ENCODE assay signal across 1 cellular context in genomic region chr2:74834806-74835755, GRCh38.
TF ChIP-seq lines count a peak whose summit lies in the region.

No MANE protein-coding gene starts in this region.

TF ChIP-seq in HepG2, 621 proteins besides CTCF, POLR2A, EP300 and RAD21 (continued from another document and continues in another):
- no peak; the same call in 1 of the 2 replicates for TF ChIP-seq ZBTB38 (CRISPR knock-in tag; IDR thresholded peaks at IDR 0.05)
- no peak for TF ChIP-seq ZNF460 (CRISPR knock-in tag; IDR thresholded peaks at IDR 0.05; ENCODE audit: borderline replicate concordance)
- no peak for TF ChIP-seq GATA4 (IDR thresholded peaks at IDR 0.05; ENCODE audit: borderline replicate concordance, low read depth)
- no peak for TF ChIP-seq CREB3 (CRISPR knock-in tag; IDR thresholded peaks at IDR 0.05)
- no peak; the same call in 1 of the 2 replicates for TF ChIP-seq ZNF800 (CRISPR knock-in tag; IDR thresholded peaks at IDR 0.05)
- TF ChIP-seq SRF (IDR thresholded peaks at IDR 0.05; ENCODE audit: low read depth, low read length): no peak
- TF ChIP-seq BCL3 (CRISPR knock-in tag; IDR thresholded peaks at IDR 0.05): peak; percentile 83; the same call in 1 of the 2 replicates
- 0 out of 2 replicates have a peak, but pooled peaks have one; percentile 14 for TF ChIP-seq ZNF576 (CRISPR knock-in tag; IDR thresholded peaks at IDR 0.05)
- TF ChIP-seq ELK4 (CRISPR knock-in tag; IDR thresholded peaks at IDR 0.05; ENCODE audit: borderline replicate concordance): peak; percentile 51; the same call in 1 of the 2 replicates
- no peak for TF ChIP-seq KLF12 (CRISPR knock-in tag; IDR thresholded peaks at IDR 0.05; ENCODE audit: borderline replicate concordance)
- TF ChIP-seq ATAD3A (CRISPR knock-in tag; IDR thresholded peaks at IDR 0.05): no peak
- peak; percentile 95 for TF ChIP-seq KDM5B (CRISPR knock-in tag; IDR thresholded peaks at IDR 0.05; ENCODE audit: borderline replicate concordance)
- TF ChIP-seq ZBTB3 (CRISPR knock-in tag; IDR thresholded peaks at IDR 0.05; ENCODE audit: borderline replicate concordance, low read depth): no peak
- TF ChIP-seq ZNF616 (CRISPR knock-in tag; IDR thresholded peaks at IDR 0.05; ENCODE audit: low read depth): no peak
- TF ChIP-seq SMAD3 (CRISPR knock-in tag; IDR thresholded peaks at IDR 0.05): no peak
- no peak for TF ChIP-seq HMGA1 (CRISPR knock-in tag; conservative IDR thresholded peaks at IDR 0.05)
- no peak for TF ChIP-seq KDM6A (CRISPR knock-in tag; IDR thresholded peaks at IDR 0.05; ENCODE audit: low read depth)
- no peak for TF ChIP-seq ZNF263 (CRISPR knock-in tag; IDR thresholded peaks at IDR 0.05)
- TF ChIP-seq MTF1 (CRISPR knock-in tag; IDR thresholded peaks at IDR 0.05): 0 out of 2 replicates have a peak, but pooled peaks have one; percentile 38
- no peak for TF ChIP-seq TBP (CRISPR knock-in tag; IDR thresholded peaks at IDR 0.05)
- TF ChIP-seq ZNF816 (CRISPR knock-in tag; IDR thresholded peaks at IDR 0.05; ENCODE audit: borderline replicate concordance): peak; percentile 80; the same call in 1 of the 2 replicates
- peak; percentile 66 for TF ChIP-seq PHF8 (CRISPR knock-in tag; IDR thresholded peaks at IDR 0.05)
- no peak; the same call in 1 of the 2 replicates for TF ChIP-seq HOXA5 (CRISPR knock-in tag; IDR thresholded peaks at IDR 0.05)
- no peak for TF ChIP-seq ZBTB49 (CRISPR knock-in tag; IDR thresholded peaks at IDR 0.05; ENCODE audit: borderline replicate concordance)
- TF ChIP-seq ZNF407 (CRISPR knock-in tag; IDR thresholded peaks at IDR 0.05; ENCODE audit: not compliant biosample characterization): peak; percentile 92
- TF ChIP-seq ZNF12 (CRISPR knock-in tag; IDR thresholded peaks at IDR 0.05): no peak; the same call in 1 of the 2 replicates
- no peak for TF ChIP-seq ZNF343 (CRISPR knock-in tag; IDR thresholded peaks at IDR 0.05)
- no peak for TF ChIP-seq REL (CRISPR knock-in tag; conservative IDR thresholded peaks at IDR 0.05)
- peak; percentile 53 for TF ChIP-seq ZNF572 (CRISPR knock-in tag; IDR thresholded peaks at IDR 0.05)
- no peak for TF ChIP-seq MZF1 (CRISPR knock-in tag; IDR thresholded peaks at IDR 0.05; ENCODE audit: borderline replicate concordance)
- 0 out of 4 replicates have a peak, but pooled peaks of 1 of the 2 experiments have one; percentile 37 for TF ChIP-seq ATF4 (CRISPR knock-in tag; IDR thresholded peaks at IDR 0.05)
- no peak for TF ChIP-seq SMC3 (IDR thresholded peaks at IDR 0.05; ENCODE audit: low read length)
- TF ChIP-seq MBD4 (IDR thresholded peaks at IDR 0.05; ENCODE audit: borderline replicate concordance, low read length): no peak
- no peak for TF ChIP-seq NR2F2 (IDR thresholded peaks at IDR 0.05; ENCODE audit: borderline replicate concordance, low read depth)
- no peak for TF ChIP-seq ISX (CRISPR knock-in tag; conservative IDR thresholded peaks at IDR 0.05)
- TF ChIP-seq RCOR2 (CRISPR knock-in tag; IDR thresholded peaks at IDR 0.05): no peak
- TF ChIP-seq ZNF326 (CRISPR knock-in tag; IDR thresholded peaks at IDR 0.05; ENCODE audit: borderline replicate concordance): no peak
- TF ChIP-seq ZUFSP (CRISPR knock-in tag; IDR thresholded peaks at IDR 0.05; ENCODE audit: borderline replicate concordance): no peak
- 0 out of 2 replicates have a peak, but pooled peaks have one; percentile 56 for TF ChIP-seq ZNF333 (CRISPR knock-in tag; IDR thresholded peaks at IDR 0.05; ENCODE audit: borderline replicate concordance)
- TF ChIP-seq ZNF20 (CRISPR knock-in tag; IDR thresholded peaks at IDR 0.05): peak; percentile 70; the same call in 1 of the 2 replicates
